ENCODE assay signal across 9 cellular contexts in genomic region chr17:35052240-35052608, GRCh38. TPM values are rescaled to one million over a fixed set of nuclear protein-coding genes. Genes with fewer than 3 reads are reported as not detected.
A peak's percentile ranks its signal among the peaks of the same experiment; 100 is the strongest.
DNase-seq lines count a peak whose midpoint lies in the region; ATAC-seq and TF ChIP-seq lines count a peak whose summit lies in the region.
"Had no signal": no experiment of that assay in that cellular context is flagged by ENCODE, and none has a peak within 500 bp of the region (broad histone marks: within the 10 kb centered on the region; RNA-seq: fewer than 3 reads in every experiment).

No MANE protein-coding gene starts in this region.

- no peaks in the 10 kb centered on the region for H3K36me3 ChIP-seq in upper lobe of left lung

- no peaks in the 10 kb centered on the region for H3K27me3 Mint-ChIP-seq in activated naive CD4-positive, alpha-beta T cell treated with anti-CD3 and anti-CD28 coated beads, Interleukin-2, amount 10 ng/mL, durations not matched to agents 7 days and 5 days
- no peaks in the 10 kb centered on the region for H3K27me3 Mint-ChIP-seq in activated T-helper 17 cell treated with anti-CD3 and anti-CD28 coated beads, Interleukin-2, amount 50 U/mL, for 72 hours
- H3K27me3 Mint-ChIP-seq in memory B cell = no peaks in the 10 kb centered on the region

- H3K27me3 ChIP-seq in upper lobe of left lung = no peaks in the 10 kb centered on the region

- H3K27ac ChIP-seq in upper lobe of left lung = peak overlapping the region; percentile 55 to 74 (median 64)

- H3K4me3 ChIP-seq in upper lobe of left lung = no peak overlapping the region

- no peaks in the 10 kb centered on the region for H3K9me3 Mint-ChIP-seq in activated naive CD4-positive, alpha-beta T cell treated with anti-CD3 and anti-CD28 coated beads, Interleukin-2, amount 10 ng/mL, durations not matched to agents 7 days and 5 days
- H3K9me3 Mint-ChIP-seq in activated T-helper 17 cell treated with anti-CD3 and anti-CD28 coated beads, Interleukin-2, amount 50 U/mL, for 72 hours = peaks cover 3% of the 10 kb centered on the region
- no peaks in the 10 kb centered on the region for H3K9me3 Mint-ChIP-seq in memory B cell

- ATAC-seq in activated T-helper 17 cell treated with anti-CD3 and anti-CD28 coated beads, Interleukin-2, amount 50 U/mL, for 72 hours (replicated peaks) = peak; percentile 70
- ATAC-seq in memory B cell (ENCODE audit: low read depth) (no peak), upper lobe of left lung (ENCODE audit: low FRiP score in 2 of 2) (no peak)

- no peak for TF ChIP-seq EP300 in upper lobe of left lung (IDR thresholded peaks at IDR 0.05)

- H3K36me3 Mint-ChIP-seq in activated naive CD4-positive, alpha-beta T cell treated with anti-CD3 and anti-CD28 coated beads, Interleukin-2, amount 10 ng/mL, durations not matched to agents 7 days and 5 days = peaks cover 31% of the 10 kb centered on the region
- H3K36me3 Mint-ChIP-seq in activated T-helper 17 cell treated with anti-CD3 and anti-CD28 coated beads, Interleukin-2, amount 50 U/mL, for 72 hours (ENCODE audit: low read depth) = peaks cover 14% of the 10 kb centered on the region
- peaks cover 2% of the 10 kb centered on the region for H3K36me3 Mint-ChIP-seq in memory B cell

- peak overlapping the region; percentile 4 for H3K4me3 Mint-ChIP-seq in activated naive CD4-positive, alpha-beta T cell treated with anti-CD3 and anti-CD28 coated beads, Interleukin-2, amount 10 ng/mL, durations not matched to agents 7 days and 5 days
- H3K4me3 Mint-ChIP-seq in activated T-helper 17 cell treated with anti-CD3 and anti-CD28 coated beads, Interleukin-2, amount 50 U/mL, for 72 hours = peak overlapping the region; percentile 65
- no peak overlapping the region for H3K4me3 Mint-ChIP-seq in memory B cell

- no peak for TF ChIP-seq CTCF in upper lobe of left lung (IDR thresholded peaks at IDR 0.05)

- peak overlapping the region; percentile 93 for H3K27ac Mint-ChIP-seq in activated naive CD4-positive, alpha-beta T cell treated with anti-CD3 and anti-CD28 coated beads, Interleukin-2, amount 10 ng/mL, durations not matched to agents 7 days and 5 days
- peak overlapping the region; percentile 83 for H3K27ac Mint-ChIP-seq in activated T-helper 17 cell treated with anti-CD3 and anti-CD28 coated beads, Interleukin-2, amount 50 U/mL, for 72 hours
- peak overlapping the region; percentile 97 for H3K27ac Mint-ChIP-seq in memory B cell

- peaks cover 58% of the 10 kb centered on the region for H3K4me1 Mint-ChIP-seq in activated naive CD4-positive, alpha-beta T cell treated with anti-CD3 and anti-CD28 coated beads, Interleukin-2, amount 10 ng/mL, durations not matched to agents 7 days and 5 days
- peaks cover 52% of the 10 kb centered on the region for H3K4me1 Mint-ChIP-seq in activated T-helper 17 cell treated with anti-CD3 and anti-CD28 coated beads, Interleukin-2, amount 50 U/mL, for 72 hours
- peaks cover 36% of the 10 kb centered on the region for H3K4me1 Mint-ChIP-seq in memory B cell

- DNase-seq in activated naive CD4-positive, alpha-beta T cell treated with anti-CD3 and anti-CD28 coated beads, Interleukin-2, amount 10 ng/mL, durations not matched to agents 7 days and 5 days = no peak
- no peak for DNase-seq in activated naive CD4-positive, alpha-beta T cell treated with Interleukin-2 at 50 U/mL for 16 hours
- DNase-seq in memory B cell (ENCODE audit: low spot score in 2 of 2) = no peak
- DNase-seq in upper lobe of left lung = no peak
- DNase-seq in NCI-H1930 (lab: John Stamatoyannopoulos, UW) = no peak
- no peak for DNase-seq in AML-193 (lab: John Stamatoyannopoulos, UW)
- DNase-seq in DMS 273 (lab: John Stamatoyannopoulos, UW; ENCODE audit: unreplicated experiment) = no peak
- DNase-seq: NCI-H1694 had no signal

- TF ChIP-seq POLR2A in upper lobe of left lung (IDR thresholded peaks at IDR 0.05) = no peak

- CTCF ChIA-PET in activated naive CD4-positive, alpha-beta T cell treated with anti-CD3 and anti-CD28 coated beads, Interleukin-2, amount 10 ng/mL, durations not matched to agents 7 days and 5 days (lab: Charles Lee) = interaction anchor here (1.7 to 2.5 kb wide), 2 partner anchors 13 to 38 kb away, joined by 5 to 11 read pairs; no protein-coding TSS in a partner anchor

- H3K4me1 ChIP-seq in upper lobe of left lung = peaks cover 18 to 38% (median 25%) of the 10 kb centered on the region in 4 donors

- no peaks in the 10 kb centered on the region for H3K9me3 ChIP-seq in upper lobe of left lung

RNA-seq across cellular contexts. Expression of gene RFFL, which starts 11.3 kb away (rescaled TPM):
- total RNA-seq in activated T-helper 17 cell treated with anti-CD3 and anti-CD28 coated beads, Interleukin-2, amount 50 U/mL, for 72 hours = 10 to 100 TPM; 32.9 to 51.1 TPM
- total RNA-seq in upper lobe of left lung = 10 to 100 TPM; 17.6 to 30.8 (median 25.3) TPM
